14 cellular contexts compared by ENCODE assay signal in genomic region chr6:127992144-127992543, GRCh38.
"Had no signal": no experiment of that assay in that cellular context is flagged by ENCODE, and none has a peak within 500 bp of the region (broad histone marks: within the 10 kb centered on the region; RNA-seq: fewer than 3 reads in every experiment).

No MANE protein-coding gene starts in this region.

- H3K27ac Mint-ChIP-seq: nephron; T-helper 2 cell treated with Interferon-gamma antibody and Interleukin-4, amounts not matched to agents 5 μg/mL and 100 μg/mL, for 36 hours had no signal

- H3K4me3 Mint-ChIP-seq: nephron; T-helper 2 cell treated with Interferon-gamma antibody and Interleukin-4, amounts not matched to agents 5 μg/mL and 100 μg/mL, for 36 hours had no signal

- ATAC-seq: activated CD4-positive, CD25-positive, alpha-beta regulatory T cell treated with anti-CD3 and anti-CD28 coated beads, Interleukin-2, amount 50 U/mL, for 24 hours; left lung; sciatic nerve had no signal

- DNase-seq: activated CD4-positive, alpha-beta T cell treated with anti-CD3 and anti-CD28 coated beads, Interleukin-2, amount 50 U/mL, for 48 hours; activated CD8-positive, alpha-beta memory T cell treated with anti-CD3 and anti-CD28 coated beads, Interleukin-2, amount 50 U/mL, for 48 hours; activated effector memory CD4-positive, alpha-beta T cell treated with anti-CD3 and anti-CD28 coated beads, Interleukin-2, amount 50 U/mL, for 16 hours; erythroblast; left lung; mesenchymal stem cell; occipital lobe; spleen; stimulated activated CD4-positive, alpha-beta T cell treated with anti-CD3 and anti-CD28 coated beads, Interleukin-1b, Interleukin-23, amount 100 ng/mL, for 48 hours; stimulated activated naive CD4-positive, alpha-beta T cell had no signal

- H3K4me1 Mint-ChIP-seq: nephron had no signal

- H3K9me3 Mint-ChIP-seq: nephron had no signal
